8 cellular contexts compared by ENCODE assay signal in the genomic region with DNA sequence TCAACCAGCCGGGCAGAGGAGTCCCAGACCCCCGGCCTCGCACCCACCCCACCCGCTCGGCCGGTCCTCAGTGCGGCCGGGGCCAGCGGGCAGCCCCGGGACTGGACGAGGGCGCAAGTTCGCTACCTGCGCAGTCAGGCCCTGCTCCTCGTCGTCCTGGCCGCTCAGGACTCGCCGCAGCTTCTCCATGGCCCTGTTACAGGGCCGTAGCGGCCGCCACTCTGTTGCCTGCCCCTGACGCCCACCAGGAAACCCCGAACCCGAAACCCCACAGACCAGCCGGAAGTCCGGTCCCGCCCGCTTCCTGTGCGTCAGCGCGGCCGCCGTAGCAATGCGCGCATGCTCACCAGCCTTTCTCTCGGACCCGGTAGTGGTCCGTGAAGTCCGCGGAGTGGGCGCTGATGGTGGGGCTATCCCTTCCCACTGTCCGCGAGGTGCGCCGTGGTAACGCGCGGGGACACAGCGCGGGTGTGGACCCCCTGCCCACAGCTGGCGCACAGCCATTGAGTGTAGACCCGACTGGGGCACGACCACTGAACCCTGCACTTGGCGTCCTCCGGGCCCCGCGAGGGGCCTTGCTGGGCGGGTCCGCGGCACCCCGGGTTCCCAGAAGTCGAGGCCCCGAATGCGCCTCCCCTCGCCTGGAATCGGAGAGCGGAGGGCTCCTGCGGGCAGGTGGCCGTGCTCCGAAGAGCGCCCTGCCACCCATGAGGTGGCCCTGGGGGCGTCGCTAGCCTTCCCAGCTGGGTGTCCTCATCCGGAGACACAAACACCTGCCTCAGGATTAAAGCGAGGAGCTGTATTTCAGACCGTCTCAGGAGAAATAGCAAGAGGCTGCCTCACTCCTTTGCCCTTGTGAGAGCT. TPM values are rescaled to one million over a fixed set of nuclear protein-coding genes. Genes with fewer than 3 reads are reported as not detected.
DNase-seq lines count a peak whose midpoint lies in the region; ATAC-seq lines count a peak whose summit lies in the region.

A gene (minus strand): TSS at position 253 of the 864 bp plus-strand sequence. CDS start 64 bp downstream, at position 189.

- peak within 1 kb of the TSS; percentile 80 to 83 for H3K27ac Mint-ChIP-seq in natural killer cell treated with Interleukin-12 subunit alpha and Interleukin-12 subunit beta and Interleukin-15 and Interleukin-18, amount 100 ng/mL, for 72 hours

- peaks cover 8 to 15% of the 10 kb centered on the region in 2 donors for H3K4me1 Mint-ChIP-seq in natural killer cell treated with Interleukin-12 subunit alpha and Interleukin-12 subunit beta and Interleukin-15 and Interleukin-18, amount 100 ng/mL, for 72 hours (ENCODE audit: low read depth in 2 of 2)

- H3K36me3 Mint-ChIP-seq in natural killer cell treated with Interleukin-12 subunit alpha and Interleukin-12 subunit beta and Interleukin-15 and Interleukin-18, amount 100 ng/mL, for 72 hours = peaks cover 2% of the 10 kb centered on the region

- peak; percentile 95 for ATAC-seq in GM21528 (IDR thresholded peaks at IDR 0.05; ENCODE audit: low FRiP score, unreplicated experiment)
- ATAC-seq in natural killer cell treated with Interleukin-12 subunit alpha and Interleukin-12 subunit beta and Interleukin-15 and Interleukin-18, amount 100 ng/mL, for 72 hours = peak; percentile 96

- DNase-seq in DMS53 treated with DMSO at 0.1 percent for 48 hours (lab: John Stamatoyannopoulos, UW; ENCODE audit: unreplicated experiment) (peak; percentile 48), HuH-7.5 (ENCODE audit: low spot score) (peak; percentile 77), RKO (ENCODE audit: low spot score) (peak; percentile 89), fibroblast of peridontal ligament (ENCODE audit: extremely low read depth) (peak; percentile 75)
- peak; percentile 32 to 63 for DNase-seq in activated T-helper 1 cell treated with anti-CD3 and anti-CD28 coated beads, Interleukin-2, amount 50 U/mL, for 16 hours (ENCODE audit: low read depth in 1 of 2, low spot score in 1 of 2)
- peak; percentile 96 for DNase-seq in natural killer cell treated with Interleukin-12 subunit alpha and Interleukin-12 subunit beta and Interleukin-15 and Interleukin-18, amount 100 ng/mL, for 72 hours (ENCODE audit: low spot score)
- DNase-seq in stimulated activated naive CD4-positive, alpha-beta T cell treated with Interleukin-2 at 50 U/mL for 16 hours (lab: John Stamatoyannopoulos, UW) = peak; percentile 71

- H3K9me3 Mint-ChIP-seq in natural killer cell treated with Interleukin-12 subunit alpha and Interleukin-12 subunit beta and Interleukin-15 and Interleukin-18, amount 100 ng/mL, for 72 hours = no peaks in the 10 kb centered on the region

- H3K27me3 Mint-ChIP-seq in natural killer cell treated with Interleukin-12 subunit alpha and Interleukin-12 subunit beta and Interleukin-15 and Interleukin-18, amount 100 ng/mL, for 72 hours = no peaks in the 10 kb centered on the region

- H3K4me3 Mint-ChIP-seq in natural killer cell treated with Interleukin-12 subunit alpha and Interleukin-12 subunit beta and Interleukin-15 and Interleukin-18, amount 100 ng/mL, for 72 hours = peak within 1 kb of the TSS; percentile 87

RNA-seq across cellular contexts. Expression of the gene that starts here (rescaled TPM):
- 10 to 100 TPM; 40.7 to 67.5 TPM for total RNA-seq in natural killer cell treated with Interleukin-12 subunit alpha and Interleukin-12 subunit beta and Interleukin-15 and Interleukin-18, amount 100 ng/mL, for 72 hours

Comparison
In these comparisons a context has a peak if more than half of its experiments do, and no peak if none do; other contexts are left out.
1. Peak in every context shown above with its lines: DNase-seq and ATAC-seq.